Comparison of ENCODE assay signal across 8 cellular contexts in the genomic region with DNA sequence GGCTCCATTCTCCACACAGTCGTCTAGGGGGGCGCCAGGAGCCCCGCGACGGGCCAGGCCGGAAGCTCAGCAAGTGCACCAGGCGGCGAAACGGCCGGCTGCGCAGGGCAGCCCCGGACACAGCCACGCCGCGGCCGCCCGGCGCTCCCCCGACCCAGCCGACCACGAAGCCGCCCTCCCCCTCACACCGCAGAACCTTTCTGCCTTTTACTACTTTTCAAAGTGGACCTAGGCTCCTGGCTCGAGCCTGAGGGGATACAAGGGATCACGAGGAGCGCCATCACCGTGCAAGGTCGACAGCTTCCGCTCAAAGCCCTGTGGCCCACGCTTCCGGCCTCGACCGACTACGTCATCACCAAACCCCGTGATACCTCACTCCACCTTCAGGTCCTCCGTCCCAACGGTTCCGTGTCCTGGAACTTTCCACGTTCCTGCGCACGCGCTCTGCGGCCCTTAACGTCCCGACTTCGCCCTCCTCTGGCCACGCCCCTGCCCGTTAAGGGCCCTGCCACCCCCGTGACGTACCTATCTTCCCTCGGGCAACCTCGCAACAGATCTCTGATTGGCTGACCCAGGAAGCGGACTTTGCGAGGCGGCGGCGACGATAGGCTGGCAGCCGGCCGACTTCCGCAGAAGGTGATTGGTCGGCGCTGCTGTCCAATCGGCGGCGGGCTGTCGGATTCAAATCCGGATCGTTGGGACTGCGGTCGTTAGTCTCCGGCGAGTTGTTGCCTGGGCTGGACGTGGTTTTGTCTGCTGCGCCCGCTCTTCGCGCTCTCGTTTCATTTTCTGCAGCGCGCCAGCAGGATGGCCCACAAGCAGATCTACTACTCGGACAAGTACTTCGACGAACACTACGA. TPM values are rescaled to one million over a fixed set of nuclear protein-coding genes. Genes with fewer than 3 reads are reported as not detected.
DNase-seq lines count a peak whose midpoint lies in the region; ATAC-seq and TF ChIP-seq lines count a peak whose summit lies in the region.

A gene (plus strand): TSS at position 710 of the 860 bp plus-strand sequence. CDS start 98 bp downstream, at position 808.

- no peaks in the 10 kb centered on the region for H3F3A ChIP-seq in smooth muscle cell (ENCODE audit: low read depth)

- no peaks in the 10 kb centered on the region for H3K27me3 ChIP-seq in smooth muscle cell (ENCODE audit: low read depth)

- no peaks in the 10 kb centered on the region for H3K9me3 ChIP-seq in smooth muscle cell (replicated peaks; ENCODE audit: low read depth)

- no peaks in the 10 kb centered on the region for H3K36me3 ChIP-seq in smooth muscle cell (ENCODE audit: low read depth)

- CTCF ChIA-PET in activated B cell treated with CpG ODN at 0.5 μM for 24 hours (lab: Charles Lee): interaction anchor here (1.0 kb wide), 1 partner anchor 238 kb away, joined by 4 read pairs; no protein-coding TSS in a partner anchor

- peaks cover 24% of the 10 kb centered on the region for H3K4me1 ChIP-seq in smooth muscle cell (ENCODE audit: low read depth)

- no peak for TF ChIP-seq CTCF in activated B cell treated with CpG ODN at 0.5 μM for 24 hours (IDR thresholded peaks at IDR 0.05)
- no peak for TF ChIP-seq CTCF in smooth muscle cell (IDR thresholded peaks at IDR 0.05; ENCODE audit: borderline replicate concordance, insufficient read depth, poor library complexity, severe bottlenecking)

- no peaks in the 10 kb centered on the region for H3K27me3 Mint-ChIP-seq in activated B cell treated with CpG ODN at 0.5 μM for 24 hours

- H3K27ac Mint-ChIP-seq in activated B cell treated with CpG ODN at 0.5 μM for 24 hours: peak within 1 kb of the TSS; percentile 99

- under 1% methylated on average over 69 of the region's 85 CpGs for WGBS in smooth muscle cell (ENCODE audit: low lambda C conversion rate)

- H3K9ac ChIP-seq in smooth muscle cell (ENCODE audit: low read depth): peak within 1 kb of the TSS; percentile 99

- no peaks in the 10 kb centered on the region for H3K9me3 Mint-ChIP-seq in activated B cell treated with CpG ODN at 0.5 μM for 24 hours

- peak within 1 kb of the TSS; percentile 99 for H3K27ac ChIP-seq in caudate nucleus (ENCODE audit: low read depth, low read length)
- H3K27ac ChIP-seq in smooth muscle cell (ENCODE audit: low read depth): peak within 1 kb of the TSS; percentile 99

- H3K4me2 ChIP-seq in smooth muscle cell: peak within 1 kb of the TSS; percentile 96

- in situ Hi-C loops in GM18951 (cut with MboI; ENCODE audit: low sequenced_read_pairs, unreplicated experiment): no loop called here

- POLR2A ChIA-PET in activated B cell treated with CpG ODN at 0.5 μM for 24 hours (lab: Charles Lee): interaction anchor here (0.5 to 1.9 kb wide), 10 partner anchors 8 to 212 kb away, joined by 3 to 12 read pairs (median 4); a partner anchor contains a TSS

- peaks cover 24% of the 10 kb centered on the region for H3K36me3 Mint-ChIP-seq in activated B cell treated with CpG ODN at 0.5 μM for 24 hours (ENCODE audit: low read depth)

- intact Hi-C loops in activated B cell treated with CpG ODN at 0.5 μM for 24 hours (cut with micrococcal nuclease): loop anchor here (1.0 to 10.0 kb wide), 4 partner anchors 8 to 1494 kb away; a partner anchor contains a TSS

- ATAC-seq in HG03196 (IDR thresholded peaks at IDR 0.05; ENCODE audit: unreplicated experiment) (peak; percentile 93), activated B cell treated with CpG ODN at 0.5 μM for 24 hours (ENCODE audit: low read depth) (peak; percentile 88)

- peak within 1 kb of the TSS; percentile 85 for H3K4me3 ChIP-seq in smooth muscle cell

- DNase-seq in AG08395 (ENCODE audit: low spot score): peak; percentile 99
- DNase-seq in NCI-H345 (lab: John Stamatoyannopoulos, UW): peak; percentile 99
- peak; percentile 98 for DNase-seq in activated B cell treated with CpG ODN at 0.5 μM for 24 hours
- DNase-seq in caudate nucleus (lab: John Stamatoyannopoulos, UW): peak; percentile 89 to 100 (median 99)
- peak; percentile 99 for DNase-seq in iPS-NIHi7 (ENCODE audit: extremely low spot score)
- DNase-seq in smooth muscle cell (lab: John Stamatoyannopoulos, UW; ENCODE audit: unreplicated experiment): peak; percentile 97

- peaks cover 4% of the 10 kb centered on the region for H4K20me1 ChIP-seq in smooth muscle cell (ENCODE audit: low read depth)

- H3K4me1 Mint-ChIP-seq in activated B cell treated with CpG ODN at 0.5 μM for 24 hours: peaks cover 48% of the 10 kb centered on the region

- peaks cover 46% of the 10 kb centered on the region for H3K79me2 ChIP-seq in smooth muscle cell (ENCODE audit: low read depth)

- TF ChIP-seq POLR2A in GM18951 (IDR thresholded peaks at IDR 0.05; ENCODE audit: extremely low read depth, insufficient read depth, insufficient read length): peak; percentile 96

- H2AFZ ChIP-seq in smooth muscle cell (ENCODE audit: low read depth): peak within 1 kb of the TSS; percentile 44

- H3K4me3 Mint-ChIP-seq in activated B cell treated with CpG ODN at 0.5 μM for 24 hours: peak within 1 kb of the TSS; percentile 96

RNA-seq across cellular contexts. Expression of the gene that starts here (rescaled TPM):
- 23.7 and 23.9 TPM in 2 replicates for total RNA-seq in activated B cell treated with CpG ODN at 0.5 μM for 24 hours
- total RNA-seq in smooth muscle cell: 77.6 and 91.9 TPM in 2 replicates
- 136 and 148 TPM in 2 replicates for polyA plus RNA-seq in smooth muscle cell

Comparison
In these comparisons a context has a peak if more than half of its experiments do, and no peak if none do; other contexts are left out.
1. Peak in every context shown above with its lines: DNase-seq, ATAC-seq, H3K4me3 ChIP-seq and H3K27ac ChIP-seq.